In the genomic region with DNA sequence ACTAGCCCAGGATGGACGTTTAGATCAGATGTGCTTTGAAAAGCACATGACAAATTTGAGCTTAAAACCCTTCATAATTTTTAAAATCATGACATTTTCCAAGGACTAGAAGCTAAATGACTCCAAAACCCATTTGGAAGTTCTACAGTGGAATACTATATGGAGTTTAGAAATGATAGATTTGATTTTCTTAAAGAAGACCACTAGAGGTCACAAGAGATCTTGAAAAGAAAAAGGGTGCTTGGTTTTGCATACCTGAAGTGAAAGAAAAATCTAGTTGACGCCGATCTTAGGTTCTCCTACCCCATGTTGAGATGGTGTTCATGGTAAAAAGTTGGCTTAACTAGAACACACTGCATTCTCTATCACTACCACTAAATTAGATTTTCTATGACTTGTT, we compare ENCODE assay signal across 9 cellular contexts. TPM values are rescaled to one million over a fixed set of nuclear protein-coding genes. Genes with fewer than 3 reads are reported as not detected.
A peak's percentile ranks its signal among the peaks of the same experiment; 100 is the strongest.
DNase-seq lines count a peak whose midpoint lies in the region; ATAC-seq, FAIRE-seq and TF ChIP-seq lines count a peak whose summit lies in the region.
"Had no signal": no experiment of that assay in that cellular context is flagged by ENCODE, and none has a peak within 500 bp of the region (broad histone marks: within the 10 kb centered on the region; RNA-seq: fewer than 3 reads in every experiment).

No MANE protein-coding gene starts in this region.

- H3K9me3 Mint-ChIP-seq in HFFc6, result no peaks in the 10 kb centered on the region
- H3K9me3 Mint-ChIP-seq in glutamatergic neuron (ENCODE audit: unreplicated experiment), result peaks cover 5% of the 10 kb centered on the region

- H3K27me3 Mint-ChIP-seq in HFFc6 (ENCODE audit: insufficient read depth) (peaks cover 13% of the 10 kb centered on the region), glutamatergic neuron (ENCODE audit: unreplicated experiment) (peaks cover 3% of the 10 kb centered on the region)

- H3K27ac Mint-ChIP-seq in HFFc6, result no peak overlapping the region
- peak overlapping the region; percentile 99 for H3K27ac Mint-ChIP-seq in glutamatergic neuron (ENCODE audit: unreplicated experiment)

- no peaks in the 10 kb centered on the region for H3K4me1 ChIP-seq in small intestine (ENCODE audit: control insufficient read depth in 2 of 2, insufficient read depth in 1 of 2, low read depth in 1 of 2, low read length in 1 of 2)

- H3K4me3 Mint-ChIP-seq in HFFc6 (no peak overlapping the region), glutamatergic neuron (ENCODE audit: unreplicated experiment) (peak overlapping the region; percentile 69)

- peak; percentile 68 for FAIRE-seq in small intestine (lab: Jason Lieb, UNC)

- no peak for ATAC-seq in HG03196 (IDR thresholded peaks at IDR 0.05; ENCODE audit: unreplicated experiment)
- ATAC-seq in GM19328 (IDR thresholded peaks at IDR 0.05; ENCODE audit: unreplicated experiment), result no peak

- 2 to 3% (median 3%) methylated on average over 3 of the region's 3 CpGs for WGBS in small intestine, 3 donors

- no peaks in the 10 kb centered on the region for H3K4me1 Mint-ChIP-seq in HFFc6 (ENCODE audit: low read depth)
- H3K4me1 Mint-ChIP-seq in glutamatergic neuron (ENCODE audit: low read depth, unreplicated experiment), result peaks cover 40% of the 10 kb centered on the region

- no peaks in the 10 kb centered on the region for H3K36me3 ChIP-seq in small intestine (ENCODE audit: control insufficient read depth in 2 of 2, insufficient read depth in 2 of 2, low read length in 2 of 2)

- no peaks in the 10 kb centered on the region for H3K36me3 Mint-ChIP-seq in HFFc6 (ENCODE audit: low read depth)
- no peaks in the 10 kb centered on the region for H3K36me3 Mint-ChIP-seq in glutamatergic neuron (ENCODE audit: unreplicated experiment)

- peaks cover 2 to 5% of the 10 kb centered on the region in 2 donors for H3K27me3 ChIP-seq in small intestine (ENCODE audit: control insufficient read depth in 2 of 2, insufficient read depth in 2 of 2, low read length in 2 of 2)

- H3K4me3 ChIP-seq in WI38 (ENCODE audit: low read depth, low read length), result no peak overlapping the region
- no peak overlapping the region for H3K4me3 ChIP-seq in small intestine (ENCODE audit: low read depth in 1 of 2, low read length in 2 of 2)

- TF ChIP-seq CTCF in HFFc6 (IDR thresholded peaks at IDR 0.05), result peak; percentile 78
- peak; percentile 5; the same call in 1 of the 2 replicates for TF ChIP-seq CTCF in WI38 (IDR thresholded peaks at IDR 0.05; ENCODE audit: low read depth, low read length)
- TF ChIP-seq CTCF in glutamatergic neuron (IDR thresholded peaks at IDR 0.05; ENCODE audit: partially characterized antibody, unreplicated experiment), result peak; percentile 72

- DNase-seq in COR-L47 (lab: John Stamatoyannopoulos, UW), result peak; percentile 45
- DNase-seq in HFFc6, result peak; percentile 6
- peak; percentile 96 for DNase-seq in NCI-H2171 treated with DMSO at 0.1 percent for 48 hours (lab: John Stamatoyannopoulos, UW)
- DNase-seq in glutamatergic neuron, result no peak
- peak; percentile 27 for DNase-seq in small intestine

- H3K9me3 ChIP-seq in small intestine (ENCODE audit: control insufficient read depth, low read depth), result no peaks in the 10 kb centered on the region

- no peak overlapping the region for H3K27ac ChIP-seq in small intestine (ENCODE audit: low read depth in 1 of 2, low read length in 1 of 2)

RNA-seq across cellular contexts. Expression of a gene that starts 31.5 kb away (rescaled TPM):
- total RNA-seq in HFFc6 (2021; fragmentation: NEBNext Ultra II Directional; extraction: Animal tissue kit (Norgen Biotek cat#: 25700)), result under 1 TPM in 1 of 6 experiments, not detected in 5; 0.26 TPM
- total RNA-seq in glutamatergic neuron (ENCODE audit: unreplicated experiment), result 5.0 TPM
- under 1 TPM in 1 of 3 donors, not detected in 2; 0.18 TPM for polyA plus RNA-seq in small intestine
- total RNA-seq: mononuclear cell had no signal

RNA-seq across cellular contexts. Expression of a gene that starts 31.5 kb away (rescaled TPM):
- 10 to 100 TPM; 17.5 to 24.0 (median 19.3) TPM for total RNA-seq in HFFc6 (2021; fragmentation: NEBNext Ultra II Directional; extraction: Animal tissue kit (Norgen Biotek cat#: 25700))
- 28.7 TPM for total RNA-seq in glutamatergic neuron (ENCODE audit: unreplicated experiment)
- polyA plus RNA-seq in small intestine, result 10 to 100 TPM; 11.9 to 17.0 (median 12.9) TPM

Comparison
In these comparisons a context has a peak if more than half of its experiments do, and no peak if none do; other contexts are left out.
1. CTCF ChIP-seq: peak in every context shown above with its lines; median percentile 78 in HFFc6; 72 in glutamatergic neuron; 5 in WI38.